In genomic region chr5:37214550-37214949, GRCh38 we compare ENCODE assay signal across 13 cellular contexts. TPM values are rescaled to one million over a fixed set of nuclear protein-coding genes. Genes with fewer than 3 reads are reported as not detected.
DNase-seq lines count a peak whose midpoint lies in the region; ATAC-seq and TF ChIP-seq lines count a peak whose summit lies in the region.
"Had no signal": no experiment of that assay in that cellular context is flagged by ENCODE, and none has a peak within 500 bp of the region (broad histone marks: within the 10 kb centered on the region; RNA-seq: fewer than 3 reads in every experiment).

No MANE protein-coding gene starts in this region.

- peak overlapping the region; percentile 50 for H3K4me3 Mint-ChIP-seq in memory B cell

- peaks cover 5% of the 10 kb centered on the region for H3K4me1 Mint-ChIP-seq in memory B cell

- no peaks in the 10 kb centered on the region for H3K27me3 Mint-ChIP-seq in memory B cell

- no peak for TF ChIP-seq EP300 in gastroesophageal sphincter (IDR thresholded peaks at IDR 0.05)

- no peaks in the 10 kb centered on the region for H3K9me3 Mint-ChIP-seq in memory B cell

- intact Hi-C loops in left cardiac atrium (cut with DNase I) = no loop called here

- WGBS in gastroesophageal sphincter (ENCODE audit: low coverage in 1 of 2), 2 donors = 21 to 69% methylated on average over 1 of the region's 1 CpG

- peak overlapping the region; percentile 53 for H3K27ac Mint-ChIP-seq in memory B cell

- TF ChIP-seq CTCF in gastroesophageal sphincter (IDR thresholded peaks at IDR 0.05) = no peak

- DNase-seq in DMS53 treated with DMSO at 0.1 percent for 48 hours (lab: John Stamatoyannopoulos, UW; ENCODE audit: unreplicated experiment) = peak; percentile 19
- DNase-seq in NOMO-1 treated with DMSO at 0.1 percent for 48 hours (lab: John Stamatoyannopoulos, UW; ENCODE audit: unreplicated experiment) = peak; percentile 79
- no peak for DNase-seq in memory B cell (ENCODE audit: low spot score in 2 of 2)
- DNase-seq in glomerular visceral epithelial cell (ENCODE audit: extremely low spot score) = no peak
- no peak for DNase-seq in cerebellum (ENCODE audit: low spot score)
- DNase-seq in left cardiac atrium = no peak
- DNase-seq: stimulated activated CD4-positive, alpha-beta T cell treated with anti-CD3 and anti-CD28 coated beads, Interleukin-1b, Interleukin-23, amount 100 ng/mL, for 48 hours; stimulated activated naive CD4-positive, alpha-beta T cell treated with Interleukin-2 at 50 U/mL for 16 hours; T-helper 9 cell had no signal

- H3K4me1 ChIP-seq in gastroesophageal sphincter = no peaks in the 10 kb centered on the region
- H3K4me1 ChIP-seq: parathyroid adenoma had no signal

- H3K27me3 ChIP-seq in gastroesophageal sphincter = no peaks in the 10 kb centered on the region

- TF ChIP-seq POLR2A in gastroesophageal sphincter (IDR thresholded peaks at IDR 0.05) = no peak

- peaks cover 0 to 85% of the 10 kb centered on the region in 2 donors for H3K36me3 ChIP-seq in gastroesophageal sphincter

- H3K27ac ChIP-seq in gastroesophageal sphincter = no peak overlapping the region
- H3K27ac ChIP-seq: parathyroid adenoma had no signal

- peak; percentile 43 for ATAC-seq in HG02852 (IDR thresholded peaks at IDR 0.05; ENCODE audit: unreplicated experiment)
- peak; percentile 29 for ATAC-seq in memory B cell (ENCODE audit: low read depth)
- no peak for ATAC-seq in gastroesophageal sphincter
- no peak for ATAC-seq in left cardiac atrium

- no peak overlapping the region for H3K4me3 ChIP-seq in gastroesophageal sphincter
- H3K4me3 ChIP-seq: lung had no signal

- no peaks in the 10 kb centered on the region for H3K9me3 ChIP-seq in gastroesophageal sphincter

- peaks cover 25% of the 10 kb centered on the region for H3K36me3 Mint-ChIP-seq in memory B cell

RNA-seq across cellular contexts. Expression of gene CPLANE1, which starts 34.6 kb away (rescaled TPM):
- total RNA-seq in cerebellum = 76.8 TPM
- total RNA-seq in gastroesophageal sphincter = 10 to 100 TPM; 18.2 to 41.2 (median 26.4) TPM
- total RNA-seq in left cardiac atrium = 1 to 10 TPM; 7.9 to 9.0 TPM

Comparison
In these comparisons a context has a peak if more than half of its experiments do, and no peak if none do; other contexts are left out.
1. DNase-seq: peak in DMS53 treated with DMSO at 0.1 percent for 48 hours (single experiment) and NOMO-1 treated with DMSO at 0.1 percent for 48 hours (single experiment); none in memory B cell (0 of 2), glomerular visceral epithelial cell (single experiment), cerebellum (single experiment) and left cardiac atrium (single experiment).
2. ATAC-seq: peak in HG02852 (single experiment) and memory B cell (single experiment); none in gastroesophageal sphincter (single experiment) and left cardiac atrium (0 of 2).